Comparison of ENCODE assay signal across 8 cellular contexts in genomic region chr7:73865738-73866445, GRCh38. TPM values are rescaled to one million over a fixed set of nuclear protein-coding genes. Genes with fewer than 3 reads are reported as not detected.
DNase-seq lines count a peak whose midpoint lies in the region; ATAC-seq and TF ChIP-seq lines count a peak whose summit lies in the region.

No MANE protein-coding gene starts in this region.

- peak; percentile 77 for ATAC-seq in left ventricle myocardium superior
- peak; percentile 52 for ATAC-seq in stimulated activated naive CD8-positive, alpha-beta T cell treated with anti-CD3 and anti-CD28 coated beads, Interleukin-15, amount 100 ng/mL, for 72 hours

- H3K27me3 Mint-ChIP-seq in activated CD4-positive, alpha-beta memory T cell treated with anti-CD3 and anti-CD28 coated beads, Interleukin-2, amount 10 ng/mL, durations not matched to agents 7 days and 5 days = no peaks in the 10 kb centered on the region
- H3K27me3 Mint-ChIP-seq in stimulated activated naive CD8-positive, alpha-beta T cell treated with anti-CD3 and anti-CD28 coated beads, Interleukin-15, amount 100 ng/mL, for 72 hours = no peaks in the 10 kb centered on the region

- H3K4me1 Mint-ChIP-seq in activated CD4-positive, alpha-beta memory T cell treated with anti-CD3 and anti-CD28 coated beads, Interleukin-2, amount 10 ng/mL, durations not matched to agents 7 days and 5 days = no peaks in the 10 kb centered on the region
- H3K4me1 Mint-ChIP-seq in stimulated activated naive CD8-positive, alpha-beta T cell treated with anti-CD3 and anti-CD28 coated beads, Interleukin-15, amount 100 ng/mL, for 72 hours = no peaks in the 10 kb centered on the region

- CTCF ChIA-PET in activated CD4-positive, alpha-beta memory T cell treated with anti-CD3 and anti-CD28 coated beads, Interleukin-2, amount 10 ng/mL, durations not matched to agents 7 days and 5 days (lab: Charles Lee) = interaction anchor here (0.6 to 3.4 kb wide), 2 partner anchors 114 to 161 kb away, joined by 3 to 9 read pairs; no protein-coding TSS in a partner anchor
- CTCF ChIA-PET in HEK293T (lab: Yijun Ruan, JAX) = no interaction called here

- POLR2A ChIA-PET in activated CD4-positive, alpha-beta memory T cell treated with anti-CD3 and anti-CD28 coated beads, Interleukin-2, amount 10 ng/mL, durations not matched to agents 7 days and 5 days (lab: Charles Lee) = interaction anchor here (0.6 kb wide), 1 partner anchor 11 kb away, joined by 4 read pairs; no protein-coding TSS in a partner anchor
- POLR2A ChIA-PET in HEK293T (lab: Yijun Ruan, JAX) = no interaction called here

- intact Hi-C loops in left ventricle myocardium superior (cut with micrococcal nuclease) = no loop called here

- H3K9me3 Mint-ChIP-seq in activated CD4-positive, alpha-beta memory T cell treated with anti-CD3 and anti-CD28 coated beads, Interleukin-2, amount 10 ng/mL, durations not matched to agents 7 days and 5 days = no peaks in the 10 kb centered on the region
- no peaks in the 10 kb centered on the region for H3K9me3 Mint-ChIP-seq in stimulated activated naive CD8-positive, alpha-beta T cell treated with anti-CD3 and anti-CD28 coated beads, Interleukin-15, amount 100 ng/mL, for 72 hours

- no peak overlapping the region for H3K27ac Mint-ChIP-seq in activated CD4-positive, alpha-beta memory T cell treated with anti-CD3 and anti-CD28 coated beads, Interleukin-2, amount 10 ng/mL, durations not matched to agents 7 days and 5 days
- H3K27ac Mint-ChIP-seq in stimulated activated naive CD8-positive, alpha-beta T cell treated with anti-CD3 and anti-CD28 coated beads, Interleukin-15, amount 100 ng/mL, for 72 hours = no peak overlapping the region

- no peaks in the 10 kb centered on the region for H3K36me3 Mint-ChIP-seq in activated CD4-positive, alpha-beta memory T cell treated with anti-CD3 and anti-CD28 coated beads, Interleukin-2, amount 10 ng/mL, durations not matched to agents 7 days and 5 days (ENCODE audit: low read depth)

- no peak overlapping the region for H3K4me3 Mint-ChIP-seq in activated CD4-positive, alpha-beta memory T cell treated with anti-CD3 and anti-CD28 coated beads, Interleukin-2, amount 10 ng/mL, durations not matched to agents 7 days and 5 days
- no peak overlapping the region for H3K4me3 Mint-ChIP-seq in stimulated activated naive CD8-positive, alpha-beta T cell treated with anti-CD3 and anti-CD28 coated beads, Interleukin-15, amount 100 ng/mL, for 72 hours

- DNase-seq in NCI-H510A treated with DMSO at 0.1 percent for 48 hours (lab: John Stamatoyannopoulos, UW) = peak; percentile 2
- no peak for DNase-seq in NCI-H510A (lab: John Stamatoyannopoulos, UW)
- DNase-seq in LoVo (ENCODE audit: low spot score) = peak; percentile 33
- DNase-seq in activated CD4-positive, alpha-beta memory T cell treated with anti-CD3 and anti-CD28 coated beads, Interleukin-2, amount 10 ng/mL, durations not matched to agents 7 days and 5 days = peak; percentile 31
- peak; percentile 57 for DNase-seq in left ventricle myocardium superior
- DNase-seq in stimulated activated naive CD8-positive, alpha-beta T cell treated with anti-CD3 and anti-CD28 coated beads, Interleukin-15, amount 100 ng/mL, for 72 hours = peak; percentile 17 to 25
- DNase-seq in HEK293T (ENCODE audit: extremely low spot score) = no peak
- DNase-seq in activated T-cell treated with anti-CD3 and anti-CD28 coated beads for 4 hours = no peak

TF ChIP-seq in HEK293T, 16 proteins besides CTCF, POLR2A, EP300 and RAD21:
- TF ChIP-seq PKNOX1 (IDR thresholded peaks at IDR 0.05) = no peak
- no peak for TF ChIP-seq SUZ12 (IDR thresholded peaks at IDR 0.05)
- TF ChIP-seq TARDBP (IDR thresholded peaks at IDR 0.05) = no peak
- no peak for TF ChIP-seq FOXA1 (IDR thresholded peaks at IDR 0.05)
- no peak for TF ChIP-seq LEF1 (IDR thresholded peaks at IDR 0.05; ENCODE audit: borderline replicate concordance)
- TF ChIP-seq CTBP1 (IDR thresholded peaks at IDR 0.05; ENCODE audit: borderline replicate concordance) = no peak
- TF ChIP-seq ZNF384 (IDR thresholded peaks at IDR 0.05) = no peak
- no peak for TF ChIP-seq NFRKB (IDR thresholded peaks at IDR 0.05)
- TF ChIP-seq SP1 (IDR thresholded peaks at IDR 0.05) = no peak
- TF ChIP-seq HDGF (IDR thresholded peaks at IDR 0.05; ENCODE audit: borderline replicate concordance) = no peak
- no peak for TF ChIP-seq BHLHE40 (IDR thresholded peaks at IDR 0.05; ENCODE audit: borderline replicate concordance)

RNA-seq across cellular contexts. Expression of gene TMEM270, which starts 4.9 kb away (rescaled TPM):
- not detected for total RNA-seq in activated CD4-positive, alpha-beta memory T cell treated with anti-CD3 and anti-CD28 coated beads, Interleukin-2, amount 10 ng/mL, durations not matched to agents 7 days and 5 days
- total RNA-seq in left ventricle myocardium superior = not detected

RNA-seq across cellular contexts. Expression of gene METTL27, which starts 23.6 kb away (rescaled TPM):
- total RNA-seq in activated CD4-positive, alpha-beta memory T cell treated with anti-CD3 and anti-CD28 coated beads, Interleukin-2, amount 10 ng/mL, durations not matched to agents 7 days and 5 days = 1 to 10 TPM; 3.3 to 3.7 TPM
- total RNA-seq in left ventricle myocardium superior = 0.27 TPM

RNA-seq across cellular contexts. Expression of gene CLDN4, which starts 35.1 kb away (rescaled TPM):
- total RNA-seq in activated CD4-positive, alpha-beta memory T cell treated with anti-CD3 and anti-CD28 coated beads, Interleukin-2, amount 10 ng/mL, durations not matched to agents 7 days and 5 days = under 1 TPM in 1 of 2 experiments, not detected in 1; 0.10 TPM
- total RNA-seq in left ventricle myocardium superior = not detected

Comparison
In these comparisons a context has a peak if more than half of its experiments do, and no peak if none do; other contexts are left out.
1. DNase-seq: peak in NCI-H510A treated with DMSO at 0.1 percent for 48 hours (single experiment), LoVo (single experiment), activated CD4-positive, alpha-beta memory T cell treated with anti-CD3 and anti-CD28 coated beads, Interleukin-2, amount 10 ng/mL, durations not matched to agents 7 days and 5 days (single experiment), left ventricle myocardium superior (single experiment) and stimulated activated naive CD8-positive, alpha-beta T cell treated with anti-CD3 and anti-CD28 coated beads, Interleukin-15, amount 100 ng/mL, for 72 hours (2 of 2); none in NCI-H510A (single experiment), HEK293T (single experiment) and activated T-cell treated with anti-CD3 and anti-CD28 coated beads for 4 hours (single experiment).